ENCODE assay signal across 9 cellular contexts in genomic region chr5:141330299-141331080, GRCh38. TPM values are rescaled to one million over a fixed set of nuclear protein-coding genes. Genes with fewer than 3 reads are reported as not detected.
DNase-seq lines count a peak whose midpoint lies in the region; ATAC-seq and TF ChIP-seq lines count a peak whose summit lies in the region.
"Had no signal": no experiment of that assay in that cellular context is flagged by ENCODE, and none has a peak within 500 bp of the region (broad histone marks: within the 10 kb centered on the region; RNA-seq: fewer than 3 reads in every experiment).

PCDHGA1 (plus strand) TSS chr5:141330514.

- no peaks in the 10 kb centered on the region for H3K79me2 ChIP-seq in osteoblast (ENCODE audit: insufficient read depth, low read length)

- peaks cover 9% of the 10 kb centered on the region for H3K4me1 ChIP-seq in osteoblast (ENCODE audit: insufficient read depth, low read length)
- H3K4me1 ChIP-seq in sigmoid colon = peaks cover 0 to 6% (median 0%) of the 10 kb centered on the region in 4 donors

- CTCF ChIA-PET in AG04449 (lab: Yijun Ruan, JAX) = interaction anchor here (0.7 to 13.4 kb wide), 19 partner anchors 9 to 237 kb away, joined by 3 to 209 read pairs (median 6); partner anchors contain the start of genes PCDHGA2, PCDHGA3, PCDHGA4 and PCDHGB1

- H3K9me3 ChIP-seq in osteoblast (ENCODE audit: low read depth, low read length) = no peaks in the 10 kb centered on the region
- H3K9me3 ChIP-seq in sigmoid colon = peaks cover 23 to 71% (median 47%) of the 10 kb centered on the region in 4 donors

- POLR2A ChIA-PET in AG04449 (lab: Yijun Ruan, JAX) = interaction anchor here (1.4 kb wide), 1 partner anchor 10 kb away, joined by 7 read pairs; the partner anchor contains the start of gene TAF7

- no peaks in the 10 kb centered on the region for H4K20me1 ChIP-seq in osteoblast (ENCODE audit: insufficient read depth, low read length)

- ATAC-seq in GM18520 (IDR thresholded peaks at IDR 0.05; ENCODE audit: unreplicated experiment) = no peak

- peak within 1 kb of the TSS; percentile 47 for H3K4me3 ChIP-seq in AG04449 (ENCODE audit: low read depth, low read length)
- peak within 1 kb of the TSS; percentile 13 for H3K4me3 ChIP-seq in brain microvascular endothelial cell (ENCODE audit: low read depth, low read length)
- peak within 1 kb of the TSS; percentile 74 for H3K4me3 ChIP-seq in osteoblast (ENCODE audit: insufficient read depth, low read length)
- peak within 1 kb of the TSS in 1 of 4 donors; percentile 2 for H3K4me3 ChIP-seq in sigmoid colon

- H3K27ac ChIP-seq in brain microvascular endothelial cell = no peak within 1 kb of the TSS
- H3K27ac ChIP-seq in osteoblast (ENCODE audit: low read depth, low read length) = no peak within 1 kb of the TSS
- no peak within 1 kb of the TSS for H3K27ac ChIP-seq in sigmoid colon

- peak; percentile 42 for TF ChIP-seq CTCF in AG04449 (IDR thresholded peaks at IDR 0.05; ENCODE audit: insufficient read depth, low read length, missing control alignments)
- TF ChIP-seq CTCF in GM12873 (IDR thresholded peaks at IDR 0.05; ENCODE audit: insufficient read depth, low read depth, low read length, missing control alignments) = peak; percentile 42
- TF ChIP-seq CTCF in brain microvascular endothelial cell (IDR thresholded peaks at IDR 0.05; ENCODE audit: low read depth, low read length, missing control alignments) = peak; percentile 49
- TF ChIP-seq CTCF in osteoblast (IDR thresholded peaks at IDR 0.05; ENCODE audit: extremely low read depth, low read depth, low read length) = peak; percentile 75
- no peak for TF ChIP-seq CTCF in sigmoid colon (IDR thresholded peaks at IDR 0.05)

- no peaks in the 10 kb centered on the region for H3K27me3 ChIP-seq in brain microvascular endothelial cell (replicated peaks)
- H3K27me3 ChIP-seq in osteoblast (ENCODE audit: insufficient read depth, low read length) = peaks cover 23% of the 10 kb centered on the region
- peaks cover 0 to 21% (median 5%) of the 10 kb centered on the region in 3 donors for H3K27me3 ChIP-seq in sigmoid colon

- no peaks in the 10 kb centered on the region for H3K36me3 ChIP-seq in brain microvascular endothelial cell (replicated peaks)
- no peaks in the 10 kb centered on the region for H3K36me3 ChIP-seq in osteoblast (ENCODE audit: insufficient read depth, low read length)
- no peaks in the 10 kb centered on the region for H3K36me3 ChIP-seq in sigmoid colon

- H3K4me2 ChIP-seq in osteoblast (ENCODE audit: insufficient read depth, low read length) = peak within 1 kb of the TSS; percentile 97

- DNase-seq in AG04449 (ENCODE audit: low read depth, low spot score) (no peak), NCI-H1694 treated with DMSO at 0.1 percent for 48 hours (lab: John Stamatoyannopoulos, UW) (peak; percentile 16), brain microvascular endothelial cell (peak; percentile 66), osteoblast (ENCODE audit: insufficient read length, low spot score, missing footprints) (peak; percentile 94), GM19240 (ENCODE audit: insufficient read length, low spot score) (no peak), sigmoid colon (no peak)
- DNase-seq: stimulated activated naive B cell treated with anti-CD40 and anti-IgM and Interleukin-4, amounts not matched to agents 10 μg/mL and 1 μg/mL and 100 μg/mL, for 72 hours had no signal

- in situ Hi-C loops in brain microvascular endothelial cell (cut with HindIII; ENCODE audit: low pct_ligation_motif_present, low sequenced_read_pairs) = no loop called here

- H2AFZ ChIP-seq in osteoblast (ENCODE audit: low read length) = peak within 1 kb of the TSS; percentile 97

- intact Hi-C loops in sigmoid colon (cut with DNase I) = no loop called here

- 29 to 45% methylated on average over 21 of the region's 21 CpGs for WGBS in sigmoid colon, 2 donors

- TF ChIP-seq EP300 in sigmoid colon (IDR thresholded peaks at IDR 0.05) = no peak

- TF ChIP-seq POLR2A in sigmoid colon (IDR thresholded peaks at IDR 0.05) = no peak

RNA-seq across cellular contexts. Expression of gene PCDHGA1, which starts in this region (rescaled TPM):
- 1.1 and 1.5 TPM in 2 replicates for total RNA-seq in osteoblast
- 1 to 10 TPM in 3 of 4 donors, under 1 TPM in 1; 0.71 to 1.4 (median 1.1) TPM for total RNA-seq in sigmoid colon
- polyA plus RNA-seq in sigmoid colon = under 1 TPM in 1 of 3 donors, not detected in 2; 0.26 TPM

Comparison
In these comparisons a context has a peak if more than half of its experiments do, and no peak if none do; other contexts are left out.
1. DNase-seq: peak in NCI-H1694 treated with DMSO at 0.1 percent for 48 hours (single experiment), brain microvascular endothelial cell (single experiment) and osteoblast (single experiment); none in AG04449 (single experiment), GM19240 (single experiment) and sigmoid colon (single experiment).
2. CTCF ChIP-seq: peak in AG04449 (single experiment), GM12873 (single experiment), brain microvascular endothelial cell (single experiment) and osteoblast (single experiment); none in sigmoid colon (0 of 4).